In genomic region chr5:177902806-177903205, GRCh38 we compare ENCODE assay signal across 2 cellular contexts.
DNase-seq lines count a peak whose midpoint lies in the region; ATAC-seq, FAIRE-seq and TF ChIP-seq lines count a peak whose summit lies in the region.
"Not testable (repeated sequence)": the region's sequence is repeated elsewhere in the genome, so short reads cannot be mapped to it uniquely, and the experiment has no call there.

No MANE protein-coding gene starts in this region.

- H3K4me3 ChIP-seq in body of pancreas; bronchial epithelial cell (ENCODE audit: low read depth, low read length): not testable (repeated sequence)

- peak; percentile 53 for ATAC-seq in body of pancreas

- intact Hi-C loops in body of pancreas (cut with DNase I), result not testable (repeated sequence)

- not testable (repeated sequence) for H3K27ac ChIP-seq in body of pancreas

- TF ChIP-seq POLR2A in body of pancreas (IDR thresholded peaks at IDR 0.05), result not testable (repeated sequence)

- not testable (repeated sequence) for TF ChIP-seq CTCF in body of pancreas (IDR thresholded peaks at IDR 0.05); bronchial epithelial cell (IDR thresholded peaks at IDR 0.05; ENCODE audit: insufficient read depth, low read length, severe bottlenecking)

- H3K4me1 ChIP-seq in body of pancreas, result not testable (repeated sequence)

- not testable (repeated sequence) for H3K27me3 ChIP-seq in body of pancreas; bronchial epithelial cell (ENCODE audit: control insufficient read depth, insufficient read depth, low read length)

- FAIRE-seq in bronchial epithelial cell (lab: Jason Lieb, UNC), result peak; percentile 47

- not testable (repeated sequence) for H3K36me3 ChIP-seq in body of pancreas (replicated peaks in 1 of 2; ENCODE audit: insufficient read depth in 1 of 2, low read depth in 2 of 2); bronchial epithelial cell (ENCODE audit: control insufficient read depth, insufficient read depth, low read length)

- WGBS in body of pancreas, 2 donors, result no CpG with 5 or more reads among the region's 3 CpGs

- H3K9me3 ChIP-seq in body of pancreas, result not testable (repeated sequence)

- DNase-seq in body of pancreas; bronchial epithelial cell (ENCODE audit: low read depth): not testable (repeated sequence)
